Comparison of ENCODE assay signal across 7 cellular contexts in the genomic region with DNA sequence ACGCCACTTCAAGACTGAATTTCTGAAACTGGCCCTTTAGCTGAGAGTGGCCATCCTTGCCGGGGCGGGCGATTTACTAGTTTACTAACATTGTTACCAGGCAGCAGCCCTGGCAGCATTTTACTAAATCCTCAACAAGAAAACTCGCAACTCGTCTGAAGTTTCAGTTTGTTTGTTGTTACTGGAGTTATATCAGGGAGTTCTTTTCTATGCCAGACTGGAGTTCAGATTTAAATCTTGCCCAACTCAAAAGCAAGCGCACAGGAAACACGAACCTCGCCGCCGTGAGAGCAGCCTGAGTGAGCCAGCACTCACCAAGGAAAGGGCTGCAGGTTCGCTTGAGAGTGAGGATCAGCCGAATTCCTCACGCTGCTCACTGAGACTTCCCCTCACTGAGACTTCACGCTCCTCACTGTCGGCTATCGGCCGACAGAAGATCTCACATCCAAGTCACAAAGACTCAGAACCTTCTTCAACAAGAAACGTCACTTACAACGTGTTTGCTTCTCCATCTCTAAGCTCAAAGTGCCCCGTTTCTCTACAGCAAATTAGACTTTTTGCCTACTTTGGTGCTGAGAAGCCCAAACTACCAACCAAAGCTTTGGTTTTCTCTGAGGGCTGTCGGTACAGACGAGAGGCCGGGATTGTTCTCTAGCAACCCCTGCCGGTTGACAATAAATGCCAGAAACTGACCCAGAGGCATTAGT.
A peak's percentile ranks its signal among the peaks of the same experiment; 100 is the strongest.
DNase-seq lines count a peak whose midpoint lies in the region; ATAC-seq and TF ChIP-seq lines count a peak whose summit lies in the region.

No MANE protein-coding gene starts in this region.

- no peak for TF ChIP-seq POLR2A in tibial nerve (IDR thresholded peaks at IDR 0.05)

- no peak overlapping the region for H3K27ac ChIP-seq in parathyroid adenoma
- peak overlapping the region in 3 of 4 donors; percentile 50 to 84 (median 82) for H3K27ac ChIP-seq in tibial nerve

- H3K4me3 ChIP-seq in parathyroid adenoma (ENCODE audit: low read depth, low read length) (peak overlapping the region; percentile 69), tibial nerve (peak overlapping the region; percentile 28 to 53 (median 44))

- H3K36me3 Mint-ChIP-seq in activated naive CD4-positive, alpha-beta T cell treated with anti-CD3 and anti-CD28 coated beads, Interleukin-2, amount 50 U/mL, for 24 hours, result no peaks in the 10 kb centered on the region

- no peaks in the 10 kb centered on the region for H3K27me3 ChIP-seq in parathyroid adenoma (ENCODE audit: control insufficient read depth, insufficient read depth, low read length)
- H3K27me3 ChIP-seq in tibial nerve, result no peaks in the 10 kb centered on the region

- H3K9me3 ChIP-seq in parathyroid adenoma (ENCODE audit: control insufficient read depth, low read length) (no peaks in the 10 kb centered on the region), tibial nerve (no peaks in the 10 kb centered on the region)

- peak; percentile 52 for DNase-seq in RPMI8226
- DNase-seq in glomerular visceral epithelial cell (ENCODE audit: extremely low spot score), result peak; percentile 67
- peak; percentile 31 to 64 for DNase-seq in tibial nerve (ENCODE audit: low spot score in 2 of 2)

- H3K4me1 ChIP-seq in parathyroid adenoma (no peaks in the 10 kb centered on the region), tibial nerve (peaks cover 0 to 9% (median 2%) of the 10 kb centered on the region in 4 donors)

- no peak overlapping the region for H3K27ac Mint-ChIP-seq in activated naive CD4-positive, alpha-beta T cell treated with anti-CD3 and anti-CD28 coated beads, Interleukin-2, amount 50 U/mL, for 24 hours

- H3K36me3 ChIP-seq in parathyroid adenoma (ENCODE audit: control insufficient read depth, insufficient read depth, low read length) (no peaks in the 10 kb centered on the region), tibial nerve (no peaks in the 10 kb centered on the region)

- H2AFZ ChIP-seq in parathyroid adenoma, result peak overlapping the region; percentile 79

- H3K4me3 Mint-ChIP-seq in activated naive CD4-positive, alpha-beta T cell treated with anti-CD3 and anti-CD28 coated beads, Interleukin-2, amount 50 U/mL, for 24 hours, result peak overlapping the region; percentile 84

- peak overlapping the region; percentile 92 for H3K4me2 ChIP-seq in parathyroid adenoma (ENCODE audit: low read length)

- peaks cover 10% of the 10 kb centered on the region for H3K4me1 Mint-ChIP-seq in activated naive CD4-positive, alpha-beta T cell treated with anti-CD3 and anti-CD28 coated beads, Interleukin-2, amount 50 U/mL, for 24 hours

- H3K9ac ChIP-seq in parathyroid adenoma, result no peak overlapping the region

- 3 to 4% methylated on average over 25 of the region's 25 CpGs for WGBS in tibial nerve, 2 donors

- H3K27me3 Mint-ChIP-seq in activated naive CD4-positive, alpha-beta T cell treated with anti-CD3 and anti-CD28 coated beads, Interleukin-2, amount 50 U/mL, for 24 hours, result no peaks in the 10 kb centered on the region

- H3K79me2 ChIP-seq in parathyroid adenoma, result no peaks in the 10 kb centered on the region

- no peaks in the 10 kb centered on the region for H3K9me3 Mint-ChIP-seq in activated naive CD4-positive, alpha-beta T cell treated with anti-CD3 and anti-CD28 coated beads, Interleukin-2, amount 50 U/mL, for 24 hours

- TF ChIP-seq CTCF in parathyroid adenoma (IDR thresholded peaks at IDR 0.05), result peak; percentile 56
- TF ChIP-seq CTCF in tibial nerve (IDR thresholded peaks at IDR 0.05), result peak; percentile 60 to 79 (median 67)

- ATAC-seq in GM18511 (IDR thresholded peaks at IDR 0.05; ENCODE audit: unreplicated experiment) (peak; percentile 97), HG02973 (IDR thresholded peaks at IDR 0.05; ENCODE audit: unreplicated experiment) (peak; percentile 89)

- peak in 1 of 2 donors; percentile 18 for TF ChIP-seq EP300 in tibial nerve (IDR thresholded peaks at IDR 0.05)
